In genomic region chr11:118264568-118265470, GRCh38 we compare ENCODE assay signal across 1 cellular context.
TF ChIP-seq lines count a peak whose summit lies in the region.

No MANE protein-coding gene starts in this region.

TF ChIP-seq in WTC11, 78 proteins besides CTCF, POLR2A, EP300 and RAD21 (continued from another document):
- TF ChIP-seq ATF2 (CRISPR knock-in tag; IDR thresholded peaks at IDR 0.05; ENCODE audit: borderline replicate concordance, low read depth): no peak
- TF ChIP-seq NR1H2 (CRISPR knock-in tag; IDR thresholded peaks at IDR 0.05): no peak
TF ChIP-seq in WTC11: peak in this region for 0.
